In the genomic region with DNA sequence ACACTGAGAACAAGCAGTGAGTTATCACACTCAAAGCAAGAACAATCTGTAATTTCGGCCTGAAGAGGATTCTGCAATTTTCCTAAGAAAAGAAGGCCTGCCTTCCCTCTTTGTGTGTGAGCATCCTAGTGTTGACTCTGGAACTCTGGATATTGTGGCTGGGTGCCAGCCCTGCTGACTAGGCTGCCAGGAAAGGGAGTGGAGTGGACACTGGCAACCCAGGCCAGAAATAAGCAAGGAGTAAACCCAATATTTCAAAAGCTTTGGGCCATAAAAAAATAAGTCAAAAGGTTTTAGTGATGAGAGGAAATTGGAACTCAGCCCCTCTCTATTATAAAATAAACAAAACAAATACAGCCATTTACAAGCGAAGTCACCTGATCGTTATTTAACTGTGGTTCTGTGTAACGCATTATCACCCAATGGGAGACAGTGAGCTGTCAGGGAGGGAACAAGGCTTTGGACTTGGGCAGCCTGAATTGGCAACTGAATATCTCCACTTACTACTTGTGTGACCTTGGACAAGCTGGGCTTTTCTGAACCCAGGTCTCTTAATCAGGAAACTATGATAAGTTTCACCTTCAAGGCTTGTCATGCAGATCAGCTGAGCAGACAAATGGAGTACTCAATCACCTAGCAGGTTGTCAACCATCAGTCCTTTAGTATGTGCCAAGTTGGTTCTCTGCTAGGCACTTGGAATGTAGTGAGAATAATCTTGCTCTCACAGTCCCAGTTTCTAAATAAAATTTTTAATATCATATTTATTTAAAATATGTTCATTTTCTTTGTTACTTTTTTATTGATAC, we compare ENCODE assay signal across 15 cellular contexts.
DNase-seq lines count a peak whose midpoint lies in the region; ATAC-seq and TF ChIP-seq lines count a peak whose summit lies in the region.
"Had no signal": no experiment of that assay in that cellular context is flagged by ENCODE, and none has a peak within 500 bp of the region (broad histone marks: within the 10 kb centered on the region; RNA-seq: fewer than 3 reads in every experiment).

No MANE protein-coding gene starts in this region.

- CTCF ChIA-PET in activated naive CD4-positive, alpha-beta T cell treated with anti-CD3 and anti-CD28 coated beads, Interleukin-2, amount 10 ng/mL, durations not matched to agents 7 days and 5 days (lab: Charles Lee) = no interaction called here

- no peaks in the 10 kb centered on the region for H3K4me1 ChIP-seq in psoas muscle

- H3K4me3 ChIP-seq in psoas muscle = no peak overlapping the region
- H3K4me3 ChIP-seq: skin epidermis had no signal

- H3K27ac ChIP-seq in psoas muscle = no peak overlapping the region
- H3K27ac ChIP-seq: skin epidermis had no signal

- intact Hi-C loops in Right ventricle myocardium superior (cut with DNase I) = no loop called here
- intact Hi-C loops in psoas muscle (cut with DNase I) = no loop called here

- H3K36me3 Mint-ChIP-seq in activated naive CD4-positive, alpha-beta T cell treated with anti-CD3 and anti-CD28 coated beads, Interleukin-2, amount 10 ng/mL, durations not matched to agents 7 days and 5 days = no peaks in the 10 kb centered on the region

- DNase-seq in C1 segment of cervical spinal cord (lab: John Stamatoyannopoulos, UW) (peak in 8 of 14 donors; percentile 0 to 31 (median 10)), NCI-H2196 (lab: John Stamatoyannopoulos, UW; ENCODE audit: unreplicated experiment) (peak; percentile 25), Right ventricle myocardium superior (peak; percentile 75), psoas muscle (peak; percentile 62 to 79), EL (no peak)
- no peak for DNase-seq in activated naive CD4-positive, alpha-beta T cell treated with anti-CD3 and anti-CD28 coated beads, Interleukin-2, amount 10 ng/mL, durations not matched to agents 7 days and 5 days
- DNase-seq: activated CD4-positive, alpha-beta T cell treated with anti-CD3 and anti-CD28 coated beads for 1 hour; activated T-cell treated with anti-CD3 and anti-CD28 coated beads for 4 hours; cerebellar nuclear complex; glutamatergic neuron; stimulated activated naive CD8-positive, alpha-beta T cell treated with anti-CD3 and anti-CD28 coated beads, Interleukin-15, amount 100 ng/mL, for 72 hours had no signal

- peaks cover 20% of the 10 kb centered on the region for H3K9me3 Mint-ChIP-seq in activated naive CD4-positive, alpha-beta T cell treated with anti-CD3 and anti-CD28 coated beads, Interleukin-2, amount 10 ng/mL, durations not matched to agents 7 days and 5 days
- H3K9me3 Mint-ChIP-seq: stimulated activated naive CD8-positive, alpha-beta T cell treated with anti-CD3 and anti-CD28 coated beads, Interleukin-15, amount 100 ng/mL, for 72 hours had no signal

- no peak overlapping the region for H3K27ac Mint-ChIP-seq in activated naive CD4-positive, alpha-beta T cell treated with anti-CD3 and anti-CD28 coated beads, Interleukin-2, amount 10 ng/mL, durations not matched to agents 7 days and 5 days
- H3K27ac Mint-ChIP-seq: stimulated activated naive CD8-positive, alpha-beta T cell treated with anti-CD3 and anti-CD28 coated beads, Interleukin-15, amount 100 ng/mL, for 72 hours had no signal

- peak; percentile 75 for ATAC-seq in Right ventricle myocardium superior (ENCODE audit: poor library complexity)
- ATAC-seq in psoas muscle = peak in 1 of 4 donors; percentile 60
- no peak for ATAC-seq in HG03342 (IDR thresholded peaks at IDR 0.05; ENCODE audit: unreplicated experiment)
- ATAC-seq in GM19455 (IDR thresholded peaks at IDR 0.05; ENCODE audit: unreplicated experiment) = no peak
- ATAC-seq: stimulated activated naive CD8-positive, alpha-beta T cell treated with anti-CD3 and anti-CD28 coated beads, Interleukin-15, amount 100 ng/mL, for 72 hours had no signal

- no peak overlapping the region for H3K4me3 Mint-ChIP-seq in activated naive CD4-positive, alpha-beta T cell treated with anti-CD3 and anti-CD28 coated beads, Interleukin-2, amount 10 ng/mL, durations not matched to agents 7 days and 5 days
- H3K4me3 Mint-ChIP-seq: neural crest cell; stimulated activated naive CD8-positive, alpha-beta T cell treated with anti-CD3 and anti-CD28 coated beads, Interleukin-15, amount 100 ng/mL, for 72 hours had no signal

- no peaks in the 10 kb centered on the region for H3K9me3 ChIP-seq in psoas muscle

- no peaks in the 10 kb centered on the region for H3K27me3 ChIP-seq in psoas muscle (ENCODE audit: insufficient read depth in 3 of 3, low read length in 2 of 3)

- 49 to 72% (median 57%) methylated on average over 4 of the region's 4 CpGs for WGBS in psoas muscle, 3 donors

- H3K27me3 Mint-ChIP-seq in activated naive CD4-positive, alpha-beta T cell treated with anti-CD3 and anti-CD28 coated beads, Interleukin-2, amount 10 ng/mL, durations not matched to agents 7 days and 5 days = no peaks in the 10 kb centered on the region
- H3K27me3 Mint-ChIP-seq: stimulated activated naive CD8-positive, alpha-beta T cell treated with anti-CD3 and anti-CD28 coated beads, Interleukin-15, amount 100 ng/mL, for 72 hours had no signal

- H3K4me1 Mint-ChIP-seq in activated naive CD4-positive, alpha-beta T cell treated with anti-CD3 and anti-CD28 coated beads, Interleukin-2, amount 10 ng/mL, durations not matched to agents 7 days and 5 days = no peaks in the 10 kb centered on the region
- H3K4me1 Mint-ChIP-seq: neural crest cell; stimulated activated naive CD8-positive, alpha-beta T cell treated with anti-CD3 and anti-CD28 coated beads, Interleukin-15, amount 100 ng/mL, for 72 hours had no signal

- TF ChIP-seq CTCF in psoas muscle (IDR thresholded peaks at IDR 0.05) = no peak

- no peaks in the 10 kb centered on the region for H3K36me3 ChIP-seq in psoas muscle (ENCODE audit: insufficient read depth in 1 of 2, low read depth in 1 of 2)

Comparison
In these comparisons a context has a peak if more than half of its experiments do, and no peak if none do; other contexts are left out.
1. DNase-seq: peak in C1 segment of cervical spinal cord (8 of 14), NCI-H2196 (single experiment), Right ventricle myocardium superior (single experiment) and psoas muscle (2 of 2); none in activated naive CD4-positive, alpha-beta T cell treated with anti-CD3 and anti-CD28 coated beads, Interleukin-2, amount 10 ng/mL, durations not matched to agents 7 days and 5 days (single experiment) and EL (single experiment).